In the genomic region with DNA sequence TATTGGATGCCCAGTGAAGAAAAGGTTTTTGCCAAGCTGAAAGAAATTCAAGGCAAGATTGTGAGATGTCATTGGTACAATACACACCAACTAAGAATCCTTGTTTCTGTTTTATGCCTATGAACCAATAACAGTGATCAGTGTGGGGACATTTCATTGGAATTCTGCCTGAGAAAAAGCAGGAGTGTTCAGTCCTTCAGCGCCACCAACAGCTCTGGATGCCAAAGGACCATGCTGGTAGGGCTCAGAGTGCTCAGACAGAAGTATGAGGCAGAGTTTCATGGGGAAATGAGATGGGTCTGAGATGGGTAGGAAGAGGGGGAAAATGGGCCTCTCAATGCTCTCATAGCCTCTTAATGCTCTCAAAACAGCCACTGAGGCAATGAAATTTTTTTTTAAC, we compare ENCODE assay signal across 1 cellular context.
TF ChIP-seq lines count a peak whose summit lies in the region.

No MANE protein-coding gene starts in this region.

TF ChIP-seq in HCT116, 20 proteins besides CTCF, POLR2A, EP300 and RAD21:
- TF ChIP-seq, protein P1, sequence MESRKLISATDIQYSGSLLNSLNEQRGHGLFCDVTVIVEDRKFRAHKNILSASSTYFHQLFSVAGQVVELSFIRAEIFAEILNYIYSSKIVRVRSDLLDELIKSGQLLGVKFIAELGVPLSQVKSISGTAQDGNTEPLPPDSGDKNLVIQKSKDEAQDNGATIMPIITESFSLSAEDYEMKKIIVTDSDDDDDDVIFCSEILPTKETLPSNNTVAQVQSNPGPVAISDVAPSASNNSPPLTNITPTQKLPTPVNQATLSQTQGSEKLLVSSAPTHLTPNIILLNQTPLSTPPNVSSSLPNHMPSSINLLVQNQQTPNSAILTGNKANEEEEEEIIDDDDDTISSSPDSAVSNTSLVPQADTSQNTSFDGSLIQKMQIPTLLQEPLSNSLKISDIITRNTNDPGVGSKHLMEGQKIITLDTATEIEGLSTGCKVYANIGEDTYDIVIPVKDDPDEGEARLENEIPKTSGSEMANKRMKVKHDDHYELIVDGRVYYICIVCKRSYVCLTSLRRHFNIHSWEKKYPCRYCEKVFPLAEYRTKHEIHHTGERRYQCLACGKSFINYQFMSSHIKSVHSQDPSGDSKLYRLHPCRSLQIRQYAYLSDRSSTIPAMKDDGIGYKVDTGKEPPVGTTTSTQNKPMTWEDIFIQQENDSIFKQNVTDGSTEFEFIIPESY (IDR thresholded peaks at IDR 0.05; ENCODE audit: extremely low read depth, insufficient replicate concordance, low read length), result no peak
- TF ChIP-seq, protein P2, sequence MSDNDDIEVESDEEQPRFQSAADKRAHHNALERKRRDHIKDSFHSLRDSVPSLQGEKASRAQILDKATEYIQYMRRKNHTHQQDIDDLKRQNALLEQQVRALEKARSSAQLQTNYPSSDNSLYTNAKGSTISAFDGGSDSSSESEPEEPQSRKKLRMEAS (IDR thresholded peaks at IDR 0.05), result no peak
- no peak for TF ChIP-seq CBX3 (IDR thresholded peaks at IDR 0.05; ENCODE audit: low read depth)
- no peak for TF ChIP-seq YY1 (IDR thresholded peaks at IDR 0.05; ENCODE audit: extremely low read depth, insufficient replicate concordance, low read depth, low read length)
- TF ChIP-seq EGR1 (IDR thresholded peaks at IDR 0.05; ENCODE audit: low read depth), result no peak
- TF ChIP-seq, protein P3, sequence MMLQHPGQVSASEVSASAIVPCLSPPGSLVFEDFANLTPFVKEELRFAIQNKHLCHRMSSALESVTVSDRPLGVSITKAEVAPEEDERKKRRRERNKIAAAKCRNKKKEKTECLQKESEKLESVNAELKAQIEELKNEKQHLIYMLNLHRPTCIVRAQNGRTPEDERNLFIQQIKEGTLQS (IDR thresholded peaks at IDR 0.05), result no peak
- no peak for TF ChIP-seq CEBPB (IDR thresholded peaks at IDR 0.05; ENCODE audit: low read depth)
- no peak for TF ChIP-seq ZNF274 (IDR thresholded peaks at IDR 0.05; ENCODE audit: low read depth, low read length)
- TF ChIP-seq, protein P4, sequence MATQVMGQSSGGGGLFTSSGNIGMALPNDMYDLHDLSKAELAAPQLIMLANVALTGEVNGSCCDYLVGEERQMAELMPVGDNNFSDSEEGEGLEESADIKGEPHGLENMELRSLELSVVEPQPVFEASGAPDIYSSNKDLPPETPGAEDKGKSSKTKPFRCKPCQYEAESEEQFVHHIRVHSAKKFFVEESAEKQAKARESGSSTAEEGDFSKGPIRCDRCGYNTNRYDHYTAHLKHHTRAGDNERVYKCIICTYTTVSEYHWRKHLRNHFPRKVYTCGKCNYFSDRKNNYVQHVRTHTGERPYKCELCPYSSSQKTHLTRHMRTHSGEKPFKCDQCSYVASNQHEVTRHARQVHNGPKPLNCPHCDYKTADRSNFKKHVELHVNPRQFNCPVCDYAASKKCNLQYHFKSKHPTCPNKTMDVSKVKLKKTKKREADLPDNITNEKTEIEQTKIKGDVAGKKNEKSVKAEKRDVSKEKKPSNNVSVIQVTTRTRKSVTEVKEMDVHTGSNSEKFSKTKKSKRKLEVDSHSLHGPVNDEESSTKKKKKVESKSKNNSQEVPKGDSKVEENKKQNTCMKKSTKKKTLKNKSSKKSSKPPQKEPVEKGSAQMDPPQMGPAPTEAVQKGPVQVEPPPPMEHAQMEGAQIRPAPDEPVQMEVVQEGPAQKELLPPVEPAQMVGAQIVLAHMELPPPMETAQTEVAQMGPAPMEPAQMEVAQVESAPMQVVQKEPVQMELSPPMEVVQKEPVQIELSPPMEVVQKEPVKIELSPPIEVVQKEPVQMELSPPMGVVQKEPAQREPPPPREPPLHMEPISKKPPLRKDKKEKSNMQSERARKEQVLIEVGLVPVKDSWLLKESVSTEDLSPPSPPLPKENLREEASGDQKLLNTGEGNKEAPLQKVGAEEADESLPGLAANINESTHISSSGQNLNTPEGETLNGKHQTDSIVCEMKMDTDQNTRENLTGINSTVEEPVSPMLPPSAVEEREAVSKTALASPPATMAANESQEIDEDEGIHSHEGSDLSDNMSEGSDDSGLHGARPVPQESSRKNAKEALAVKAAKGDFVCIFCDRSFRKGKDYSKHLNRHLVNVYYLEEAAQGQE (IDR thresholded peaks at IDR 0.05; ENCODE audit: low read depth), result no peak
- TF ChIP-seq EZH2 (IDR thresholded peaks at IDR 0.05), result no peak
- no peak for TF ChIP-seq POLR2AphosphoS5 (IDR thresholded peaks at IDR 0.05; ENCODE audit: low read depth, low read length)
- no peak for TF ChIP-seq FOSL1 (IDR thresholded peaks at IDR 0.05; ENCODE audit: low read depth)
- no peak for TF ChIP-seq SRF (IDR thresholded peaks at IDR 0.05; ENCODE audit: low read depth)
